In genomic region chr5:55584398-55585265, GRCh38 we compare ENCODE assay signal across 20 cellular contexts. TPM values are rescaled to one million over a fixed set of nuclear protein-coding genes. Genes with fewer than 3 reads are reported as not detected.
DNase-seq lines count a peak whose midpoint lies in the region; ATAC-seq and TF ChIP-seq lines count a peak whose summit lies in the region.
"Had no signal": no experiment of that assay in that cellular context is flagged by ENCODE, and none has a peak within 500 bp of the region (broad histone marks: within the 10 kb centered on the region; RNA-seq: fewer than 3 reads in every experiment).

No MANE protein-coding gene starts in this region.

- ATAC-seq in CD8-positive, alpha-beta T cell = no peak
- ATAC-seq in WTC11 = no peak
- ATAC-seq in left cardiac atrium = peak; percentile 25 to 38
- no peak for ATAC-seq in HG03439 (IDR thresholded peaks at IDR 0.05; ENCODE audit: unreplicated experiment)
- ATAC-seq: HCT116, Panc1 had no signal

- H3K9me3 ChIP-seq in CD8-positive, alpha-beta T cell (ENCODE audit: low read length) = no peaks in the 10 kb centered on the region

- peaks cover 10% of the 10 kb centered on the region for H3K4me1 Mint-ChIP-seq in CD8-positive, alpha-beta T cell (ENCODE audit: low read depth)
- H3K4me1 Mint-ChIP-seq in WTC11 (peaks cover 9% of the 10 kb centered on the region), osteocyte (ENCODE audit: unreplicated experiment) (peaks cover 2% of the 10 kb centered on the region)

- CTCF ChIA-PET in CD8-positive, alpha-beta T cell (lab: Charles Lee) = no interaction called here
- CTCF ChIA-PET in WTC11 (lab: Charles Lee) = interaction anchor here (0.8 kb wide), 1 partner anchor 107 kb away, joined by 3 read pairs; no protein-coding TSS in a partner anchor

- intact Hi-C loops in CD8-positive, alpha-beta T cell (cut with DNase I, micrococcal nuclease) = no loop called here
- intact Hi-C loops in left cardiac atrium (cut with DNase I) = no loop called here

- H3K27ac Mint-ChIP-seq in CD8-positive, alpha-beta T cell = peak overlapping the region; percentile 76
- peak overlapping the region; percentile 34; the same call in 1 of the 2 replicates for H3K27ac Mint-ChIP-seq in WTC11
- no peak overlapping the region for H3K27ac Mint-ChIP-seq in osteocyte (ENCODE audit: unreplicated experiment)
- H3K27ac Mint-ChIP-seq: B cell; CD4-positive, alpha-beta T cell had no signal

- no peak for TF ChIP-seq CTCF in CD8-positive, alpha-beta T cell (IDR thresholded peaks at IDR 0.05)
- TF ChIP-seq CTCF in WTC11 (IDR thresholded peaks at IDR 0.05) (no peak), osteocyte (IDR thresholded peaks at IDR 0.05) (no peak)

- no peaks in the 10 kb centered on the region for H3K36me3 Mint-ChIP-seq in CD8-positive, alpha-beta T cell
- H3K36me3 Mint-ChIP-seq in WTC11 (no peaks in the 10 kb centered on the region), osteocyte (ENCODE audit: unreplicated experiment) (no peaks in the 10 kb centered on the region)
- H3K36me3 Mint-ChIP-seq: IgD-negative memory B cell had no signal

- DNase-seq in CD8-positive, alpha-beta T cell = no peak
- no peak for DNase-seq in WTC11 (ENCODE audit: low spot score)
- no peak for DNase-seq in left cardiac atrium
- DNase-seq in osteocyte (ENCODE audit: extremely low spot score, unreplicated experiment) = peak; percentile 6
- DNase-seq in NCI-H446 treated with DMSO at 0.1 percent for 48 hours (lab: John Stamatoyannopoulos, UW) = no peak
- no peak for DNase-seq in GF-D8 (lab: John Stamatoyannopoulos, UW)
- DNase-seq: CD4-positive, alpha-beta T cell; DMS79; Kasumi-1; NCI-H1105; NCI-H1694; NCI-H2107; NCI-H2227 treated with DMSO at 0.1 percent for 48 hours; NCI-H524 treated with DMSO at 0.1 percent for 48 hours; SHP77 had no signal

- H3K36me3 ChIP-seq in CD8-positive, alpha-beta T cell (ENCODE audit: insufficient read depth, low read length) = no peaks in the 10 kb centered on the region

- H3K4me3 ChIP-seq in CD8-positive, alpha-beta T cell (ENCODE audit: low read depth, low read length) = no peak overlapping the region

- POLR2A ChIA-PET in CD8-positive, alpha-beta T cell (lab: Charles Lee) = interaction anchor here (0.7 kb wide), 1 partner anchor 183 kb away, joined by 3 read pairs; no protein-coding TSS in a partner anchor
- POLR2A ChIA-PET in WTC11 (lab: Charles Lee) = no interaction called here

- peaks cover 3% of the 10 kb centered on the region for H3K4me1 ChIP-seq in CD8-positive, alpha-beta T cell (ENCODE audit: insufficient read depth, low read length)

- no peaks in the 10 kb centered on the region for H3K9me3 Mint-ChIP-seq in CD8-positive, alpha-beta T cell
- H3K9me3 Mint-ChIP-seq in WTC11 (no peaks in the 10 kb centered on the region), osteocyte (ENCODE audit: unreplicated experiment) (no peaks in the 10 kb centered on the region)
- H3K9me3 Mint-ChIP-seq: CD4-positive, alpha-beta T cell; IgD-negative memory B cell had no signal

- no peaks in the 10 kb centered on the region for H3K27me3 ChIP-seq in CD8-positive, alpha-beta T cell (ENCODE audit: insufficient read depth, low read length)

- H3K4me3 Mint-ChIP-seq in CD8-positive, alpha-beta T cell = no peak overlapping the region
- H3K4me3 Mint-ChIP-seq in WTC11 = no peak overlapping the region
- H3K4me3 Mint-ChIP-seq in osteocyte (ENCODE audit: unreplicated experiment) = no peak overlapping the region
- H3K4me3 Mint-ChIP-seq: B cell; CD4-positive, alpha-beta T cell; IgD-negative memory B cell had no signal

- no peaks in the 10 kb centered on the region for H3K27me3 Mint-ChIP-seq in CD8-positive, alpha-beta T cell (ENCODE audit: low read depth)
- H3K27me3 Mint-ChIP-seq in WTC11 (ENCODE audit: low read depth) (no peaks in the 10 kb centered on the region), osteocyte (ENCODE audit: unreplicated experiment) (no peaks in the 10 kb centered on the region)
- H3K27me3 Mint-ChIP-seq: B cell; CD4-positive, alpha-beta T cell; IgD-negative memory B cell had no signal

- H3K27ac ChIP-seq in CD8-positive, alpha-beta T cell (ENCODE audit: low read depth, low read length) = no peak overlapping the region

TF ChIP-seq in WTC11, 78 proteins besides CTCF, POLR2A, EP300 and RAD21:
- TF ChIP-seq ATF3 (CRISPR knock-in tag; conservative IDR thresholded peaks at IDR 0.05) = no peak
- TF ChIP-seq RORB (CRISPR knock-in tag; IDR thresholded peaks at IDR 0.05) = no peak
- TF ChIP-seq NFATC4 (CRISPR knock-in tag; IDR thresholded peaks at IDR 0.05) = no peak
- TF ChIP-seq ZNF425 (CRISPR knock-in tag; conservative IDR thresholded peaks at IDR 0.05) = no peak
- TF ChIP-seq ZNF121 (CRISPR knock-in tag; IDR thresholded peaks at IDR 0.05) = no peak
- TF ChIP-seq GABPB1 (CRISPR knock-in tag; IDR thresholded peaks at IDR 0.05) = no peak

RNA-seq across cellular contexts. Expression of gene PLPP1, which starts 49.9 kb away (rescaled TPM):
- total RNA-seq in CD8-positive, alpha-beta T cell = 1 to 10 TPM; 5.8 to 5.9 TPM
- total RNA-seq in WTC11 (2021) (38.2 to 43.2 TPM (median 40.9 TPM) in 3 replicates), left cardiac atrium (10 to 100 TPM; 56.8 to 87.8 TPM), osteocyte (38.9 and 42.0 TPM in 2 replicates)

Comparison
In these comparisons a context has a peak if more than half of its experiments do, and no peak if none do; other contexts are left out.
1. ATAC-seq: peak in left cardiac atrium (2 of 2); none in CD8-positive, alpha-beta T cell (single experiment), WTC11 (single experiment) and HG03439 (single experiment).